ENCODE assay signal across 10 cellular contexts in the genomic region with DNA sequence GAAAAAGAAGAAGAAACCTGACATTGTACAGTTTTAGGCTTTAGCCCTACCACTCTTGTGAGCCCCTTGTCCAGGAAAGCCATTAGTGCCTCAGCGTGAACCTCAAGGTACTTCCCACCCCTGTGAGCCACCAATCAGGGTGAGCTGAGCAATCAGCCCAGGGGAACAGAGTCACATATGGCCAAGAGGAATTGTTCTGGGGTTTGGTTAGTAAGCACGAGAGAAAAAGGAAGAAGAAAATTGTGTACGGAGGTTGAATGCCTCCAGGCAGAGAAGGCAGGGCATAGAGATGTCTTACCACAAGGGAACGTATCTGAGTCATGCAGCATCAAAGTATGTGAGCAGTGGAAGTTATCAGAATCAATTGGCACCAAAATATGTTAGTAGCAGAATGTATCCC. TPM values are rescaled to one million over a fixed set of nuclear protein-coding genes. Genes with fewer than 3 reads are reported as not detected.
A peak's percentile ranks its signal among the peaks of the same experiment; 100 is the strongest.
DNase-seq lines count a peak whose midpoint lies in the region; ATAC-seq, FAIRE-seq and TF ChIP-seq lines count a peak whose summit lies in the region.
"Had no signal": no experiment of that assay in that cellular context is flagged by ENCODE, and none has a peak within 500 bp of the region (broad histone marks: within the 10 kb centered on the region; RNA-seq: fewer than 3 reads in every experiment).

No MANE protein-coding gene starts in this region.

- H3K36me3 ChIP-seq in astrocyte (ENCODE audit: insufficient read depth, low read length): no peaks in the 10 kb centered on the region
- no peaks in the 10 kb centered on the region for H3K36me3 ChIP-seq in osteoblast (ENCODE audit: insufficient read depth, low read length)

- H3K4me3 Mint-ChIP-seq in astrocyte (ENCODE audit: unreplicated experiment): no peak overlapping the region
- H3K4me3 Mint-ChIP-seq: activated T-cell treated with anti-CD3 and anti-CD28 coated beads, Interleukin-2, amount 50 U/mL, for 4 hours had no signal

- H3K27me3 ChIP-seq in astrocyte (ENCODE audit: insufficient read depth, low read length): no peaks in the 10 kb centered on the region
- H3K27me3 ChIP-seq in osteoblast (ENCODE audit: insufficient read depth, low read length): no peaks in the 10 kb centered on the region

- H3K79me2 ChIP-seq in astrocyte (ENCODE audit: insufficient read depth, low read length): no peaks in the 10 kb centered on the region
- H3K79me2 ChIP-seq in osteoblast (ENCODE audit: insufficient read depth, low read length): no peaks in the 10 kb centered on the region

- no peak overlapping the region for H3K9ac ChIP-seq in astrocyte (ENCODE audit: low read length)

- H3K9me3 ChIP-seq in astrocyte (ENCODE audit: insufficient read depth, low read depth, low read length): no peaks in the 10 kb centered on the region
- no peaks in the 10 kb centered on the region for H3K9me3 ChIP-seq in osteoblast (ENCODE audit: low read depth, low read length)

- peak overlapping the region; percentile 69 for H3K4me2 ChIP-seq in astrocyte (ENCODE audit: low read length)
- H3K4me2 ChIP-seq in osteoblast (ENCODE audit: insufficient read depth, low read length): peak overlapping the region; percentile 47

- H3K4me1 Mint-ChIP-seq in astrocyte (ENCODE audit: low read depth, unreplicated experiment): peaks cover 11% of the 10 kb centered on the region

- peaks cover 4% of the 10 kb centered on the region for H3K36me3 Mint-ChIP-seq in astrocyte (ENCODE audit: low read depth, unreplicated experiment)

- TF ChIP-seq CTCF in astrocyte (IDR thresholded peaks at IDR 0.05; ENCODE audit: insufficient read depth, low read depth, low read length) (no peak), osteoblast (IDR thresholded peaks at IDR 0.05; ENCODE audit: extremely low read depth, low read depth, low read length) (no peak)

- DNase-seq in DMS 273 (lab: John Stamatoyannopoulos, UW; ENCODE audit: unreplicated experiment) (peak; percentile 72), DMS 273 treated with DMSO at 0.1 percent for 48 hours (lab: John Stamatoyannopoulos, UW) (no peak), LHCN-M2 (ENCODE audit: low read depth) (peak; percentile 60), astrocyte (ENCODE audit: low read depth) (peak; percentile 79), osteoblast (ENCODE audit: insufficient read length, low spot score, missing footprints) (peak; percentile 62), hypothalamus (lab: John Stamatoyannopoulos, UW) (no peak), NCI-H1092 treated with DMSO at 0.1 percent for 48 hours (lab: John Stamatoyannopoulos, UW) (no peak)
- DNase-seq: activated T-cell treated with anti-CD3 and anti-CD28 coated beads, Interleukin-2, amount 50 U/mL, for 4 hours had no signal

- no peak for FAIRE-seq in astrocyte (lab: Jason Lieb, UNC)

- peaks cover 6% of the 10 kb centered on the region for H3K4me1 ChIP-seq in astrocyte (ENCODE audit: insufficient read depth, low read length)
- H3K4me1 ChIP-seq in osteoblast (ENCODE audit: insufficient read depth, low read length): no peaks in the 10 kb centered on the region

- no peak overlapping the region for H2AFZ ChIP-seq in astrocyte (ENCODE audit: low read depth, low read length)
- peak overlapping the region; percentile 7 for H2AFZ ChIP-seq in osteoblast (ENCODE audit: low read length)

- no peaks in the 10 kb centered on the region for H3K27me3 Mint-ChIP-seq in astrocyte (ENCODE audit: low read depth, unreplicated experiment)

- no peak overlapping the region for H3K27ac ChIP-seq in astrocyte (ENCODE audit: low read depth, low read length)
- H3K27ac ChIP-seq in osteoblast (ENCODE audit: low read depth, low read length): peak overlapping the region; percentile 6
- H3K27ac ChIP-seq: 22Rv1 had no signal

- no peak overlapping the region for H3K4me3 ChIP-seq in astrocyte (ENCODE audit: insufficient read depth, low read depth, low read length)
- peak overlapping the region; percentile 3 for H3K4me3 ChIP-seq in osteoblast (ENCODE audit: insufficient read depth, low read length)

- no peak for ATAC-seq in GM21515 (IDR thresholded peaks at IDR 0.05; ENCODE audit: unreplicated experiment)

- no peak overlapping the region for H3K27ac Mint-ChIP-seq in astrocyte (ENCODE audit: unreplicated experiment)

- H4K20me1 ChIP-seq in astrocyte (ENCODE audit: insufficient read depth, low read length) (no peaks in the 10 kb centered on the region), osteoblast (ENCODE audit: insufficient read depth, low read length) (no peaks in the 10 kb centered on the region)

- peaks cover 9% of the 10 kb centered on the region for H3K9me3 Mint-ChIP-seq in astrocyte (ENCODE audit: unreplicated experiment)
- H3K9me3 Mint-ChIP-seq: activated T-cell treated with anti-CD3 and anti-CD28 coated beads, Interleukin-2, amount 50 U/mL, for 4 hours had no signal

RNA-seq across cellular contexts. Expression of a gene that starts 33.0 kb away (rescaled TPM):
- total RNA-seq in LHCN-M2 (2014; rRNA removed): 43.5 and 49.8 TPM in 2 replicates
- 7.7 TPM for polyA plus RNA-seq in LHCN-M2 (2012)
- 21.3 and 24.9 TPM in 2 replicates for total RNA-seq in astrocyte
- total RNA-seq in osteoblast: 68.4 and 76.0 TPM in 2 replicates

Comparison
In these comparisons a context has a peak if more than half of its experiments do, and no peak if none do; other contexts are left out.
1. DNase-seq: peak in DMS 273 (single experiment), LHCN-M2 (single experiment), astrocyte (single experiment) and osteoblast (single experiment); none in DMS 273 treated with DMSO at 0.1 percent for 48 hours (single experiment), hypothalamus (0 of 51) and NCI-H1092 treated with DMSO at 0.1 percent for 48 hours (single experiment).